Comparison of ENCODE assay signal across 1 cellular context in the genomic region with DNA sequence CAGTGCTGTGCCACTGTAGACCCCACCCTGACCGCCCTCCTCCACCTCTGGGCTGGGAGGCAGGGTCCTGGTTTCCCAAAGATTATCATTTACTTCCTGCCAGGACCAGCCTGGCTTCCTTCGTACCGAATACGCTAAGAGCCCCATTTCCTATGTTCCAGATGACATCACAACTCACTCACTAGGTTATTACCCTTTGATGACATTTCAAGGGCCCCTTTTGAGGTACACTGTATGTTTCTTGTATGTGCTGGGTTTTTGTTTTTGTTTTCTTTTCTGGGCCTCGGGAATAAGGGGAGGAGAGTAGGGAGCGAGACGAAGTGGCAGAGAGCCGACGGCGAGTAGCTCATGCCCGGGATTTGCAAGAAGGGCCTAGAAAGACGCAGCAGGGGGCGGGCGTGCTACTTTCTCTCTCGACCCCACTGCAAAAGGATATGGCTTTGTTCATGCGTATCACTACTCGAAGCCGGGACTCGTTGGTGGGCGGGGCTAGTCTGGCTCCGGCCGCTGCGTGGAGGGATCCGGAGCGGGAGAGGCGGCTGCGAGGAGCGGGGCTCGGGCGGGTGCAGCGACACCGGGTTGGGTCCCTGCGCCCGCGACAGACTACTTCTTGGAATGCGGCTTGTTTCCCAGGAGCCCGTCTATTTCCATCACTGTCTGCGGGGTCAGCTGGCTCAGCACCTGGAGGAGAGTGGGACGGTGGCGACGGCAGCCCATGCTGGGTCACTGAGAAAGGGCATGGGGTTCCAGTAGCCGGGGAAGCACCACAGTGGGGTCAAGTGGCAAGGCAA.
TF ChIP-seq lines count a peak whose summit lies in the region.

No MANE protein-coding gene starts in this region.

TF ChIP-seq in GM23338, 12 proteins besides CTCF, POLR2A, EP300 and RAD21 (continued from another document):
- TF ChIP-seq ZNF462 (CRISPR knock-in tag; IDR thresholded peaks at IDR 0.05) (no peak), JUNB (IDR thresholded peaks at IDR 0.05; ENCODE audit: unreplicated experiment) (no peak), STAT1 (IDR thresholded peaks at IDR 0.05; ENCODE audit: unreplicated experiment) (no peak), ZNF114 (CRISPR knock-in tag; IDR thresholded peaks at IDR 0.05) (no peak), ETS1 (IDR thresholded peaks at IDR 0.05) (no peak), CREB1 (CRISPR knock-in tag; IDR thresholded peaks at IDR 0.05; ENCODE audit: low read depth) (peak; percentile 60)
- TF ChIP-seq, protein P1, sequence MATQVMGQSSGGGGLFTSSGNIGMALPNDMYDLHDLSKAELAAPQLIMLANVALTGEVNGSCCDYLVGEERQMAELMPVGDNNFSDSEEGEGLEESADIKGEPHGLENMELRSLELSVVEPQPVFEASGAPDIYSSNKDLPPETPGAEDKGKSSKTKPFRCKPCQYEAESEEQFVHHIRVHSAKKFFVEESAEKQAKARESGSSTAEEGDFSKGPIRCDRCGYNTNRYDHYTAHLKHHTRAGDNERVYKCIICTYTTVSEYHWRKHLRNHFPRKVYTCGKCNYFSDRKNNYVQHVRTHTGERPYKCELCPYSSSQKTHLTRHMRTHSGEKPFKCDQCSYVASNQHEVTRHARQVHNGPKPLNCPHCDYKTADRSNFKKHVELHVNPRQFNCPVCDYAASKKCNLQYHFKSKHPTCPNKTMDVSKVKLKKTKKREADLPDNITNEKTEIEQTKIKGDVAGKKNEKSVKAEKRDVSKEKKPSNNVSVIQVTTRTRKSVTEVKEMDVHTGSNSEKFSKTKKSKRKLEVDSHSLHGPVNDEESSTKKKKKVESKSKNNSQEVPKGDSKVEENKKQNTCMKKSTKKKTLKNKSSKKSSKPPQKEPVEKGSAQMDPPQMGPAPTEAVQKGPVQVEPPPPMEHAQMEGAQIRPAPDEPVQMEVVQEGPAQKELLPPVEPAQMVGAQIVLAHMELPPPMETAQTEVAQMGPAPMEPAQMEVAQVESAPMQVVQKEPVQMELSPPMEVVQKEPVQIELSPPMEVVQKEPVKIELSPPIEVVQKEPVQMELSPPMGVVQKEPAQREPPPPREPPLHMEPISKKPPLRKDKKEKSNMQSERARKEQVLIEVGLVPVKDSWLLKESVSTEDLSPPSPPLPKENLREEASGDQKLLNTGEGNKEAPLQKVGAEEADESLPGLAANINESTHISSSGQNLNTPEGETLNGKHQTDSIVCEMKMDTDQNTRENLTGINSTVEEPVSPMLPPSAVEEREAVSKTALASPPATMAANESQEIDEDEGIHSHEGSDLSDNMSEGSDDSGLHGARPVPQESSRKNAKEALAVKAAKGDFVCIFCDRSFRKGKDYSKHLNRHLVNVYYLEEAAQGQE (IDR thresholded peaks at IDR 0.05; ENCODE audit: unreplicated experiment) = no peak
TF ChIP-seq in GM23338: peak in this region for 2.
